ENCODE assay signal across 23 cellular contexts in genomic region chr15:98744506-98744905, GRCh38.
DNase-seq lines count a peak whose midpoint lies in the region; FAIRE-seq and TF ChIP-seq lines count a peak whose summit lies in the region.
"Had no signal": no experiment of that assay in that cellular context is flagged by ENCODE, and none has a peak within 500 bp of the region (broad histone marks: within the 10 kb centered on the region; RNA-seq: fewer than 3 reads in every experiment).

No MANE protein-coding gene starts in this region.

- no peak overlapping the region for H3K4me3 ChIP-seq in mammary epithelial cell (replicated peaks in 1 of 3; ENCODE audit: insufficient read depth in 1 of 3, low read depth in 2 of 3, low read length in 3 of 3)
- peak overlapping the region in 1 of 2 experiments; percentile 5 for H3K4me3 ChIP-seq in neutrophil (ENCODE audit: low read depth in 1 of 2, low read length in 1 of 2)
- H3K4me3 ChIP-seq: adrenal gland, left lung, sigmoid colon had no signal

- peak; percentile 95 for FAIRE-seq in D721Med (lab: Jason Lieb, UNC)
- FAIRE-seq: endometrium, HTR-8/SVneo, RCC 7860, urothelium cell line had no signal

- in situ Hi-C loops in mammary epithelial cell (cut with MboI; ENCODE audit: low sequenced_read_pairs in 2 of 2) = no loop called here

- no peak overlapping the region for H3K4me2 ChIP-seq in mammary epithelial cell (ENCODE audit: insufficient read depth, low read depth, low read length)

- peaks cover 95% of the 10 kb centered on the region for H3K79me2 ChIP-seq in mammary epithelial cell (ENCODE audit: insufficient read depth, low read length)

- H3K27ac ChIP-seq in mammary epithelial cell (ENCODE audit: insufficient read depth, low read depth, low read length) = peak overlapping the region; percentile 84
- peak overlapping the region; percentile 72 for H3K27ac ChIP-seq in neutrophil
- H3K27ac ChIP-seq: adrenal gland, KMS-11 had no signal

- intact Hi-C loops in mammary epithelial cell (cut with micrococcal nuclease) = no loop called here

- no peak for TF ChIP-seq CTCF in D721Med (IDR thresholded peaks at IDR 0.05; ENCODE audit: insufficient read depth, missing control alignments)
- TF ChIP-seq CTCF in mammary epithelial cell (conservative IDR thresholded peaks at IDR 0.05 in 1 of 2, IDR thresholded peaks at IDR 0.05 in 1 of 2; ENCODE audit: extremely low read depth in 1 of 2, insufficient read depth in 1 of 2, low read depth in 1 of 2, low read length in 2 of 2) = no peak
- no peak for TF ChIP-seq CTCF in neutrophil (IDR thresholded peaks at IDR 0.05)

- dilution Hi-C loops in mammary epithelial cell (cut with HindIII; ENCODE audit: low sequenced_read_pairs) = no loop called here

- no peak overlapping the region for H3K9ac ChIP-seq in mammary epithelial cell (ENCODE audit: insufficient read depth, low read length)
- H3K9ac ChIP-seq: KMS-11 had no signal

- DNase-seq in D721Med (ENCODE audit: insufficient read length, low spot score) (no peak), NCI-H524 treated with DMSO at 0.1 percent for 48 hours (lab: John Stamatoyannopoulos, UW) (peak; percentile 96), mammary epithelial cell (no peak), NK-92 (lab: John Stamatoyannopoulos, UW; ENCODE audit: unreplicated experiment) (no peak), CD1c-positive myeloid dendritic cell (ENCODE audit: extremely low spot score) (no peak), NCI-H2107 (lab: John Stamatoyannopoulos, UW) (no peak)
- DNase-seq: activated CD8-positive, alpha-beta memory T cell treated with anti-CD3 and anti-CD28 coated beads, Interleukin-2, amount 50 U/mL, for 4 hours; activated gamma-delta T cell; adrenal gland; CD4-positive, CD25-positive, alpha-beta regulatory T cell; cortex of kidney; left lung; MV-4-11; NCI-H187; posterior cingulate gyrus; sigmoid colon; substantia nigra had no signal

- no TSS peak for BruUV-seq in mammary epithelial cell (replicated peaks; lab: Mats Ljungman, UMichigan)

- H3K27me3 ChIP-seq in mammary epithelial cell (ENCODE audit: insufficient read depth, low read length) (no peaks in the 10 kb centered on the region), neutrophil (no peaks in the 10 kb centered on the region)
- H3K27me3 ChIP-seq: adrenal gland, left lung, sigmoid colon had no signal

- CTCF ChIA-PET in mammary epithelial cell (lab: Charles Lee; ENCODE audit: low non-redundant PET) = interaction anchor here (0.7 kb wide), 1 partner anchor 34 kb away, joined by 3 read pairs; no protein-coding TSS in a partner anchor

- H4K20me1 ChIP-seq in mammary epithelial cell (ENCODE audit: insufficient read depth, low read length) = no peaks in the 10 kb centered on the region

- no peak overlapping the region for H2AFZ ChIP-seq in mammary epithelial cell (ENCODE audit: low read depth, low read length)

- H3K36me3 ChIP-seq in mammary epithelial cell (ENCODE audit: insufficient read depth, low read length) (no peaks in the 10 kb centered on the region), neutrophil (no peaks in the 10 kb centered on the region)
- H3K36me3 ChIP-seq: adrenal gland, left lung, sigmoid colon had no signal

- H3K4me1 ChIP-seq in mammary epithelial cell (ENCODE audit: insufficient read depth, low read length) = peaks cover 48% of the 10 kb centered on the region
- H3K4me1 ChIP-seq in neutrophil (ENCODE audit: control insufficient read depth in 1 of 2, insufficient read depth in 1 of 2, low read depth in 1 of 2, low read length in 1 of 2) = peaks cover 53 to 65% of the 10 kb centered on the region in 2 experiments

- H3K9me3 ChIP-seq in mammary epithelial cell (replicated peaks; ENCODE audit: insufficient read depth, low read length) = no peaks in the 10 kb centered on the region
- H3K9me3 ChIP-seq in neutrophil = no peaks in the 10 kb centered on the region
- H3K9me3 ChIP-seq: adrenal gland, left lung, sigmoid colon had no signal

- WGBS in mammary epithelial cell (ENCODE audit: low coverage, missing lambda C conversion rate) = 100% methylated on average over 1 of the region's 2 CpGs
